ENCODE assay signal across 9 cellular contexts in genomic region chr11:39374963-39375698, GRCh38.
DNase-seq lines count a peak whose midpoint lies in the region; ATAC-seq and TF ChIP-seq lines count a peak whose summit lies in the region.
"Had no signal": no experiment of that assay in that cellular context is flagged by ENCODE, and none has a peak within 500 bp of the region (broad histone marks: within the 10 kb centered on the region; RNA-seq: fewer than 3 reads in every experiment).

No MANE protein-coding gene starts in this region.

- DNase-seq in ELR (ENCODE audit: low read depth) = peak; percentile 35
- DNase-seq in HuH-7 (ENCODE audit: low spot score) = peak; percentile 9
- DNase-seq in kidney glomerular epithelial cell (lab: John Stamatoyannopoulos, UW) = peak; percentile 23
- DNase-seq in nucleus accumbens (lab: John Stamatoyannopoulos, UW) = no peak
- DNase-seq in NK-92 treated with Interleukin-12 subunit alpha and Interleukin-12 subunit beta, amount 100 ng/mL, for 24 hours (lab: John Stamatoyannopoulos, UW) = no peak

- no peak overlapping the region for H3K4me3 ChIP-seq in WI38 (ENCODE audit: low read depth, low read length)
- H3K4me3 ChIP-seq: SJSA1 had no signal

- ATAC-seq in HG03457 (IDR thresholded peaks at IDR 0.05; ENCODE audit: unreplicated experiment) (no peak), HG03135 (IDR thresholded peaks at IDR 0.05; ENCODE audit: unreplicated experiment) (no peak)

- TF ChIP-seq CTCF in WI38 (IDR thresholded peaks at IDR 0.05; ENCODE audit: low read depth, low read length) = peak; percentile 21

Comparison
In these comparisons a context has a peak if more than half of its experiments do, and no peak if none do; other contexts are left out.
1. DNase-seq: peak in ELR (single experiment), HuH-7 (single experiment) and kidney glomerular epithelial cell (single experiment); none in nucleus accumbens (0 of 56) and NK-92 treated with Interleukin-12 subunit alpha and Interleukin-12 subunit beta, amount 100 ng/mL, for 24 hours (single experiment).